1 cellular context compared by ENCODE assay signal in genomic region chr7:25069900-25070443, GRCh38.
TF ChIP-seq lines count a peak whose summit lies in the region.

No MANE protein-coding gene starts in this region.

TF ChIP-seq in HEK293, 187 proteins besides CTCF, POLR2A, EP300 and RAD21 (continued from another document and continues in another):
- TF ChIP-seq, protein P1, sequence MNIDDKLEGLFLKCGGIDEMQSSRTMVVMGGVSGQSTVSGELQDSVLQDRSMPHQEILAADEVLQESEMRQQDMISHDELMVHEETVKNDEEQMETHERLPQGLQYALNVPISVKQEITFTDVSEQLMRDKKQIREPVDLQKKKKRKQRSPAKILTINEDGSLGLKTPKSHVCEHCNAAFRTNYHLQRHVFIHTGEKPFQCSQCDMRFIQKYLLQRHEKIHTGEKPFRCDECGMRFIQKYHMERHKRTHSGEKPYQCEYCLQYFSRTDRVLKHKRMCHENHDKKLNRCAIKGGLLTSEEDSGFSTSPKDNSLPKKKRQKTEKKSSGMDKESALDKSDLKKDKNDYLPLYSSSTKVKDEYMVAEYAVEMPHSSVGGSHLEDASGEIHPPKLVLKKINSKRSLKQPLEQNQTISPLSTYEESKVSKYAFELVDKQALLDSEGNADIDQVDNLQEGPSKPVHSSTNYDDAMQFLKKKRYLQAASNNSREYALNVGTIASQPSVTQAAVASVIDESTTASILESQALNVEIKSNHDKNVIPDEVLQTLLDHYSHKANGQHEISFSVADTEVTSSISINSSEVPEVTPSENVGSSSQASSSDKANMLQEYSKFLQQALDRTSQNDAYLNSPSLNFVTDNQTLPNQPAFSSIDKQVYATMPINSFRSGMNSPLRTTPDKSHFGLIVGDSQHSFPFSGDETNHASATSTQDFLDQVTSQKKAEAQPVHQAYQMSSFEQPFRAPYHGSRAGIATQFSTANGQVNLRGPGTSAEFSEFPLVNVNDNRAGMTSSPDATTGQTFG (tag by site-specific recombination; IDR thresholded peaks at IDR 0.05; ENCODE audit: borderline replicate concordance) = no peak
- TF ChIP-seq PRDM4 (tag by site-specific recombination; IDR thresholded peaks at IDR 0.05) (no peak), GLIS2 (tag by site-specific recombination; IDR thresholded peaks at IDR 0.05) (no peak), ZXDB (tag by site-specific recombination; IDR thresholded peaks at IDR 0.05) (no peak), ZBTB8A (tag by site-specific recombination; IDR thresholded peaks at IDR 0.05) (no peak), ZNF521 (tag by site-specific recombination; IDR thresholded peaks at IDR 0.05) (no peak), ZNF146 (tag by site-specific recombination; IDR thresholded peaks at IDR 0.05) (no peak), ZNF629 (tag by site-specific recombination; IDR thresholded peaks at IDR 0.05) (no peak), KLF7 (tag by site-specific recombination; IDR thresholded peaks at IDR 0.05; ENCODE audit: borderline replicate concordance) (no peak), ZNF2 (tag by site-specific recombination; IDR thresholded peaks at IDR 0.05) (peak; percentile 82; the same call in 1 of the 2 replicates), SETDB1 (IDR thresholded peaks at IDR 0.05; ENCODE audit: insufficient read length, low read length) (no peak), ZNF610 (tag by site-specific recombination; IDR thresholded peaks at IDR 0.05; ENCODE audit: borderline replicate concordance) (no peak), ZNF175 (tag by site-specific recombination; IDR thresholded peaks at IDR 0.05) (no peak), ZFHX2 (tag by site-specific recombination; conservative IDR thresholded peaks at IDR 0.05) (no peak), ZNF621 (tag by site-specific recombination; IDR thresholded peaks at IDR 0.05) (no peak), ZNF114 (tag by site-specific recombination; IDR thresholded peaks at IDR 0.05) (no peak), KLF10 (tag by site-specific recombination; IDR thresholded peaks at IDR 0.05) (no peak), ZNF223 (tag by site-specific recombination; IDR thresholded peaks at IDR 0.05) (no peak), ZNF433 (tag by site-specific recombination; IDR thresholded peaks at IDR 0.05; ENCODE audit: low read depth) (no peak), ZNF596 (tag by site-specific recombination; IDR thresholded peaks at IDR 0.05) (no peak), ZFP37 (tag by site-specific recombination; IDR thresholded peaks at IDR 0.05) (no peak), ZNF423 (tag by site-specific recombination; IDR thresholded peaks at IDR 0.05) (no peak), ZNF266 (tag by site-specific recombination; IDR thresholded peaks at IDR 0.05; ENCODE audit: low read depth) (no peak), ZNF585B (tag by site-specific recombination; IDR thresholded peaks at IDR 0.05) (no peak), KLF9 (tag by site-specific recombination; IDR thresholded peaks at IDR 0.05; ENCODE audit: low read depth) (no peak), ZNF184 (tag by site-specific recombination; IDR thresholded peaks at IDR 0.05) (no peak), ZBTB20 (tag by site-specific recombination; IDR thresholded peaks at IDR 0.05) (no peak), KLF1 (tag by site-specific recombination; IDR thresholded peaks at IDR 0.05) (0 out of 2 replicates have a peak, but pooled peaks have one; percentile 6), ZNF623 (tag by site-specific recombination; IDR thresholded peaks at IDR 0.05) (no peak), GLI2 (tag by site-specific recombination; IDR thresholded peaks at IDR 0.05; ENCODE audit: borderline replicate concordance, low read depth) (no peak), ZNF404 (tag by site-specific recombination; IDR thresholded peaks at IDR 0.05) (no peak), ZNF211 (tag by site-specific recombination; IDR thresholded peaks at IDR 0.05; ENCODE audit: low read depth) (no peak), SALL2 (tag by site-specific recombination; IDR thresholded peaks at IDR 0.05; ENCODE audit: borderline replicate concordance) (no peak), ZNF529 (tag by site-specific recombination; IDR thresholded peaks at IDR 0.05; ENCODE audit: insufficient replicate concordance) (no peak), ZNF416 (tag by site-specific recombination; IDR thresholded peaks at IDR 0.05) (no peak), ZNF660 (tag by site-specific recombination; IDR thresholded peaks at IDR 0.05) (peak; percentile 39; the same call in 1 of the 2 replicates), ZNF501 (tag by site-specific recombination; IDR thresholded peaks at IDR 0.05) (no peak), GLI4 (tag by site-specific recombination; IDR thresholded peaks at IDR 0.05) (no peak), ZNF843 (tag by site-specific recombination; IDR thresholded peaks at IDR 0.05) (0 out of 2 replicates have a peak, but pooled peaks have one; percentile 42), ZNF658 (tag by site-specific recombination; IDR thresholded peaks at IDR 0.05) (no peak), ZNF768 (tag by site-specific recombination; IDR thresholded peaks at IDR 0.05) (no peak), ZNF48 (tag by site-specific recombination; IDR thresholded peaks at IDR 0.05) (no peak), ZNF350 (tag by site-specific recombination; IDR thresholded peaks at IDR 0.05) (no peak), ZNF639 (tag by site-specific recombination; IDR thresholded peaks at IDR 0.05) (no peak), BCL11A (tag by site-specific recombination; IDR thresholded peaks at IDR 0.05; ENCODE audit: low read depth) (no peak)
- TF ChIP-seq, protein P2, sequence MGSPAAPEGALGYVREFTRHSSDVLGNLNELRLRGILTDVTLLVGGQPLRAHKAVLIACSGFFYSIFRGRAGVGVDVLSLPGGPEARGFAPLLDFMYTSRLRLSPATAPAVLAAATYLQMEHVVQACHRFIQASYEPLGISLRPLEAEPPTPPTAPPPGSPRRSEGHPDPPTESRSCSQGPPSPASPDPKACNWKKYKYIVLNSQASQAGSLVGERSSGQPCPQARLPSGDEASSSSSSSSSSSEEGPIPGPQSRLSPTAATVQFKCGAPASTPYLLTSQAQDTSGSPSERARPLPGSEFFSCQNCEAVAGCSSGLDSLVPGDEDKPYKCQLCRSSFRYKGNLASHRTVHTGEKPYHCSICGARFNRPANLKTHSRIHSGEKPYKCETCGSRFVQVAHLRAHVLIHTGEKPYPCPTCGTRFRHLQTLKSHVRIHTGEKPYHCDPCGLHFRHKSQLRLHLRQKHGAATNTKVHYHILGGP (tag by site-specific recombination; IDR thresholded peaks at IDR 0.05) = no peak
- TF ChIP-seq, protein P3, sequence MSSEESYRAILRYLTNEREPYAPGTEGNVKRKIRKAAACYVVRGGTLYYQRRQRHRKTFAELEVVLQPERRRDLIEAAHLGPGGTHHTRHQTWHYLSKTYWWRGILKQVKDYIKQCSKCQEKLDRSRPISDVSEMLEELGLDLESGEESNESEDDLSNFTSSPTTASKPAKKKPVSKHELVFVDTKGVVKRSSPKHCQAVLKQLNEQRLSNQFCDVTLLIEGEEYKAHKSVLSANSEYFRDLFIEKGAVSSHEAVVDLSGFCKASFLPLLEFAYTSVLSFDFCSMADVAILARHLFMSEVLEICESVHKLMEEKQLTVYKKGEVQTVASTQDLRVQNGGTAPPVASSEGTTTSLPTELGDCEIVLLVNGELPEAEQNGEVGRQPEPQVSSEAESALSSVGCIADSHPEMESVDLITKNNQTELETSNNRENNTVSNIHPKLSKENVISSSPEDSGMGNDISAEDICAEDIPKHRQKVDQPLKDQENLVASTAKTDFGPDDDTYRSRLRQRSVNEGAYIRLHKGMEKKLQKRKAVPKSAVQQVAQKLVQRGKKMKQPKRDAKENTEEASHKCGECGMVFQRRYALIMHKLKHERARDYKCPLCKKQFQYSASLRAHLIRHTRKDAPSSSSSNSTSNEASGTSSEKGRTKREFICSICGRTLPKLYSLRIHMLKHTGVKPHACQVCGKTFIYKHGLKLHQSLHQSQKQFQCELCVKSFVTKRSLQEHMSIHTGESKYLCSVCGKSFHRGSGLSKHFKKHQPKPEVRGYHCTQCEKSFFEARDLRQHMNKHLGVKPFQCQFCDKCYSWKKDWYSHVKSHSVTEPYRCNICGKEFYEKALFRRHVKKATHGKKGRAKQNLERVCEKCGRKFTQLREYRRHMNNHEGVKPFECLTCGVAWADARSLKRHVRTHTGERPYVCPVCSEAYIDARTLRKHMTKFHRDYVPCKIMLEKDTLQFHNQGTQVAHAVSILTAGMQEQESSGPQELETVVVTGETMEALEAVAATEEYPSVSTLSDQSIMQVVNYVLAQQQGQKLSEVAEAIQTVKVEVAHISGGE (tag by site-specific recombination; conservative IDR thresholded peaks at IDR 0.05; ENCODE audit: low read depth) = 0 out of 2 replicates have a peak, but pooled peaks have one; percentile 30
- TF ChIP-seq, protein P4, sequence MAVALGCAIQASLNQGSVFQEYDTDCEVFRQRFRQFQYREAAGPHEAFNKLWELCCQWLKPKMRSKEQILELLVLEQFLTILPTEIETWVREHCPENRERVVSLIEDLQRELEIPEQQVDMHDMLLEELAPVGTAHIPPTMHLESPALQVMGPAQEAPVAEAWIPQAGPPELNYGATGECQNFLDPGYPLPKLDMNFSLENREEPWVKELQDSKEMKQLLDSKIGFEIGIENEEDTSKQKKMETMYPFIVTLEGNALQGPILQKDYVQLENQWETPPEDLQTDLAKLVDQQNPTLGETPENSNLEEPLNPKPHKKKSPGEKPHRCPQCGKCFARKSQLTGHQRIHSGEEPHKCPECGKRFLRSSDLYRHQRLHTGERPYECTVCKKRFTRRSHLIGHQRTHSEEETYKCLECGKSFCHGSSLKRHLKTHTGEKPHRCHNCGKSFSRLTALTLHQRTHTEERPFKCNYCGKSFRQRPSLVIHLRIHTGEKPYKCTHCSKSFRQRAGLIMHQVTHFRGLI (tag by site-specific recombination; IDR thresholded peaks at IDR 0.05) = no peak
- TF ChIP-seq, protein P5, sequence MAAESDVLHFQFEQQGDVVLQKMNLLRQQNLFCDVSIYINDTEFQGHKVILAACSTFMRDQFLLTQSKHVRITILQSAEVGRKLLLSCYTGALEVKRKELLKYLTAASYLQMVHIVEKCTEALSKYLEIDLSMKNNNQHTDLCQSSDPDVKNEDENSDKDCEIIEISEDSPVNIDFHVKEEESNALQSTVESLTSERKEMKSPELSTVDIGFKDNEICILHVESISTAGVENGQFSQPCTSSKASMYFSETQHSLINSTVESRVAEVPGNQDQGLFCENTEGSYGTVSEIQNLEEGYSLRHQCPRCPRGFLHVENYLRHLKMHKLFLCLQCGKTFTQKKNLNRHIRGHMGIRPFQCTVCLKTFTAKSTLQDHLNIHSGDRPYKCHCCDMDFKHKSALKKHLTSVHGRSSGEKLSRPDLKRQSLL (tag by site-specific recombination; IDR thresholded peaks at IDR 0.05) = no peak
- TF ChIP-seq, protein P6, sequence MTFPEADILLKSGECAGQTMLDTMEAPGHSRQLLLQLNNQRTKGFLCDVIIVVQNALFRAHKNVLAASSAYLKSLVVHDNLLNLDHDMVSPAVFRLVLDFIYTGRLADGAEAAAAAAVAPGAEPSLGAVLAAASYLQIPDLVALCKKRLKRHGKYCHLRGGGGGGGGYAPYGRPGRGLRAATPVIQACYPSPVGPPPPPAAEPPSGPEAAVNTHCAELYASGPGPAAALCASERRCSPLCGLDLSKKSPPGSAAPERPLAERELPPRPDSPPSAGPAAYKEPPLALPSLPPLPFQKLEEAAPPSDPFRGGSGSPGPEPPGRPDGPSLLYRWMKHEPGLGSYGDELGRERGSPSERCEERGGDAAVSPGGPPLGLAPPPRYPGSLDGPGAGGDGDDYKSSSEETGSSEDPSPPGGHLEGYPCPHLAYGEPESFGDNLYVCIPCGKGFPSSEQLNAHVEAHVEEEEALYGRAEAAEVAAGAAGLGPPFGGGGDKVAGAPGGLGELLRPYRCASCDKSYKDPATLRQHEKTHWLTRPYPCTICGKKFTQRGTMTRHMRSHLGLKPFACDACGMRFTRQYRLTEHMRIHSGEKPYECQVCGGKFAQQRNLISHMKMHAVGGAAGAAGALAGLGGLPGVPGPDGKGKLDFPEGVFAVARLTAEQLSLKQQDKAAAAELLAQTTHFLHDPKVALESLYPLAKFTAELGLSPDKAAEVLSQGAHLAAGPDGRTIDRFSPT (tag by site-specific recombination; IDR thresholded peaks at IDR 0.05) = no peak
- TF ChIP-seq, protein P7, sequence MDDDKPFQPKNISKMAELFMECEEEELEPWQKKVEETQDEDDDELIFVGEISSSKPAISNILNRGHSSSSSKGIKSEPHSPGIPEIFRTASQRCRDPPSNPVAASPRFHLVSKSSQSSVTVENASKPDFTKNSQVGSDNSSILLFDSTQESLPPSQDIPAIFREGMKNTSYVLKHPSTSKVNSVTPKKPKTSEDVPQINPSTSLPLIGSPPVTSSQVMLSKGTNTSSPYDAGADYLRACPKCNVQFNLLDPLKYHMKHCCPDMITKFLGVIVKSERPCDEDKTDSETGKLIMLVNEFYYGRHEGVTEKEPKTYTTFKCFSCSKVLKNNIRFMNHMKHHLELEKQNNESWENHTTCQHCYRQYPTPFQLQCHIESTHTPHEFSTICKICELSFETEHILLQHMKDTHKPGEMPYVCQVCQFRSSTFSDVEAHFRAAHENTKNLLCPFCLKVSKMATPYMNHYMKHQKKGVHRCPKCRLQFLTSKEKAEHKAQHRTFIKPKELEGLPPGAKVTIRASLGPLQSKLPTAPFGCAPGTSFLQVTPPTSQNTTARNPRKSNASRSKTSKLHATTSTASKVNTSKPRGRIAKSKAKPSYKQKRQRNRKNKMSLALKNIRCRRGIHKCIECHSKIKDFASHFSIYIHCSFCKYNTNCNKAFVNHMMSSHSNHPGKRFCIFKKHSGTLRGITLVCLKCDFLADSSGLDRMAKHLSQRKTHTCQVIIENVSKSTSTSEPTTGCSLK (tag by site-specific recombination; IDR thresholded peaks at IDR 0.05) = no peak
